Comparison of ENCODE assay signal across 8 cellular contexts in genomic region chr7:26090927-26091519, GRCh38.
DNase-seq lines count a peak whose midpoint lies in the region; ATAC-seq and TF ChIP-seq lines count a peak whose summit lies in the region.

No MANE protein-coding gene starts in this region.

- ATAC-seq in natural killer cell (peak; percentile 60 to 77 (median 63)), HG02870 (IDR thresholded peaks at IDR 0.05; ENCODE audit: unreplicated experiment) (no peak), HG03108 (IDR thresholded peaks at IDR 0.05; ENCODE audit: unreplicated experiment) (no peak)

- POLR2A ChIA-PET in AG04450 (lab: Yijun Ruan, JAX), result interaction anchor here (0.6 kb wide), 1 partner anchor 109 kb away, joined by 3 read pairs; no protein-coding TSS in a partner anchor

- TF ChIP-seq POLR2A in erythroblast (IDR thresholded peaks at IDR 0.05; ENCODE audit: low read length), result no peak

- H3K36me3 Mint-ChIP-seq in natural killer cell, result no peaks in the 10 kb centered on the region

- peaks cover 7 to 14% of the 10 kb centered on the region in 2 donors for H3K4me1 Mint-ChIP-seq in natural killer cell

- H3K27me3 Mint-ChIP-seq in natural killer cell (ENCODE audit: low read depth in 2 of 2), result peaks cover 0 to 9% of the 10 kb centered on the region in 2 donors

- H3K4me3 Mint-ChIP-seq in natural killer cell, result peak overlapping the region; percentile 57

- CTCF ChIA-PET in AG04450 (lab: Charles Lee), result interaction anchor here (0.5 to 9.7 kb wide), 75 partner anchors 8 to 1089 kb away, joined by 3 to 278 read pairs (median 4); partner anchors contain the start of genes CBX3, HNRNPA2B1, HOXA7 and NFE2L3

- intact Hi-C loops in natural killer cell (cut with micrococcal nuclease), result loop anchor here (1.0 to 10.0 kb wide), 3 partner anchors 107 to 274 kb away; partner anchors contain the start of gene SNX10

- no peak overlapping the region for H3K27ac ChIP-seq in AG04450 (ENCODE audit: low read depth, low read length)

- DNase-seq in AG04450 (ENCODE audit: low read depth, low spot score) (peak; percentile 26), GM12864 (ENCODE audit: low read depth) (no peak), NCI-H1092 treated with DMSO at 0.1 percent for 48 hours (lab: John Stamatoyannopoulos, UW) (peak; percentile 90), SW480 (ENCODE audit: low spot score) (peak; percentile 81), erythroblast (lab: John Stamatoyannopoulos, UW) (peak; percentile 55 to 58), natural killer cell (no peak)

- H3K27ac Mint-ChIP-seq in natural killer cell, result no peak overlapping the region

- H3K4me3 ChIP-seq in AG04450 (ENCODE audit: low read depth, low read length) (no peak overlapping the region), GM12864 (ENCODE audit: low read depth, low read length) (no peak overlapping the region)

- H3K27me3 ChIP-seq in AG04450 (ENCODE audit: control insufficient read depth, insufficient read depth, low read length), result peaks cover 5% of the 10 kb centered on the region

- no peaks in the 10 kb centered on the region for H3K9me3 Mint-ChIP-seq in natural killer cell

- no peaks in the 10 kb centered on the region for H3K9me3 ChIP-seq in AG04450 (ENCODE audit: control insufficient read depth, insufficient read depth, low read length)

- TF ChIP-seq CTCF in AG04450 (IDR thresholded peaks at IDR 0.05; ENCODE audit: low read depth, low read length) (peak; percentile 87), GM12864 (IDR thresholded peaks at IDR 0.05; ENCODE audit: low read depth, low read length, missing control alignments) (peak; percentile 70), natural killer cell (IDR thresholded peaks at IDR 0.05) (peak; percentile 61)

Comparison
In these comparisons a context has a peak if more than half of its experiments do, and no peak if none do; other contexts are left out.
1. DNase-seq: peak in AG04450 (single experiment), NCI-H1092 treated with DMSO at 0.1 percent for 48 hours (single experiment), SW480 (single experiment) and erythroblast (2 of 2); none in GM12864 (single experiment) and natural killer cell (single experiment).
2. ATAC-seq: peak in natural killer cell (3 of 3); none in HG02870 (single experiment) and HG03108 (single experiment).
3. Peak in every context shown above with its lines, with median percentiles within 50 percentile points of each other: CTCF ChIP-seq.